ENCODE assay signal across 23 cellular contexts in the genomic region with DNA sequence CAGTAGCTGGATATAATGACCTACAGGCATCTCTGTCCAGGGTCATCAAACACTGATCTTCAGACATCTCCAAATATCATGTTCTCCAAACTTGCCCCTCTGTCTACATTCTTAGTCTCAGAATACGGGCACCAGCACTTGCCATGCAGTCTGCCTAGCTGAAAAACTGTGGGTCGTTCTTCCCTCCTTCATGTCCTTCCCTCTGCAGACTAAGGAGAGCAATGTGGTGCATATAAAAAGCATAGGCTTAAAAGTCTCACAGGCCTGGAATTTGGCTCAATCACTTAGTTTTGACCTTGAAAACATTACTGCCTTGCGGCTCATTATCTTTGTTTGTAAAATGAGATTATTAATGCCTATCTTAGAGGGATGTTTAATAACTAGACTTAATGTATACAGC.
DNase-seq lines count a peak whose midpoint lies in the region; ATAC-seq, FAIRE-seq and TF ChIP-seq lines count a peak whose summit lies in the region.
"Had no signal": no experiment of that assay in that cellular context is flagged by ENCODE, and none has a peak within 500 bp of the region (broad histone marks: within the 10 kb centered on the region; RNA-seq: fewer than 3 reads in every experiment).

No MANE protein-coding gene starts in this region.

- H3K4me1 Mint-ChIP-seq in astrocyte (ENCODE audit: low read depth, unreplicated experiment): peaks cover 21% of the 10 kb centered on the region
- no peaks in the 10 kb centered on the region for H3K4me1 Mint-ChIP-seq in CD14-positive monocyte
- H3K4me1 Mint-ChIP-seq: B cell; CD8-positive, alpha-beta memory T cell had no signal

- no peak overlapping the region for H2BK15ac ChIP-seq in mesenchymal stem cell (ENCODE audit: low read depth, poor library complexity, severe bottlenecking)

- no peak for TF ChIP-seq CTCF in astrocyte (IDR thresholded peaks at IDR 0.05; ENCODE audit: insufficient read depth, low read depth, low read length)
- TF ChIP-seq CTCF in CD14-positive monocyte (IDR thresholded peaks at IDR 0.05): no peak
- no peak for TF ChIP-seq CTCF in left lung (IDR thresholded peaks at IDR 0.05)
- no peak for TF ChIP-seq CTCF in lower lobe of right lung (IDR thresholded peaks at IDR 0.05)

- H3K36me3 Mint-ChIP-seq in astrocyte (ENCODE audit: low read depth, unreplicated experiment) (no peaks in the 10 kb centered on the region), CD14-positive monocyte (no peaks in the 10 kb centered on the region)
- H3K36me3 Mint-ChIP-seq: CD8-positive, alpha-beta memory T cell had no signal

- H3K27ac Mint-ChIP-seq in astrocyte (ENCODE audit: unreplicated experiment) (no peak overlapping the region), CD14-positive monocyte (no peak overlapping the region)
- H3K27ac Mint-ChIP-seq: B cell; CD8-positive, alpha-beta memory T cell had no signal

- intact Hi-C loops in CD14-positive monocyte (cut with micrococcal nuclease) (no loop called here), left lung (cut with DNase I) (no loop called here), lower lobe of right lung (cut with DNase I) (no loop called here)

- H3K14ac ChIP-seq in mesenchymal stem cell (ENCODE audit: low read length in 2 of 2): no peak overlapping the region

- H3K9ac ChIP-seq in astrocyte (ENCODE audit: low read length) (no peak overlapping the region), mesenchymal stem cell (ENCODE audit: low read length) (no peak overlapping the region)

- H3K79me1 ChIP-seq in mesenchymal stem cell (replicated peaks; ENCODE audit: low read length, poor library complexity, severe bottlenecking): no peaks in the 10 kb centered on the region

- ATAC-seq in GM21367 (IDR thresholded peaks at IDR 0.05; ENCODE audit: unreplicated experiment) (no peak), left lung (no peak), lower lobe of right lung (no peak)
- ATAC-seq: Right ventricle myocardium inferior had no signal

- H3K4me1 ChIP-seq in astrocyte (ENCODE audit: insufficient read depth, low read length) (peaks cover 11% of the 10 kb centered on the region), mesenchymal stem cell (ENCODE audit: control insufficient read depth, insufficient read depth, low read depth, low read length) (no peaks in the 10 kb centered on the region), left lung (no peaks in the 10 kb centered on the region), lower lobe of right lung (peaks cover 2% of the 10 kb centered on the region)
- H3K4me1 ChIP-seq: SJCRH30 had no signal

- peak overlapping the region; percentile 49 for H4K8ac ChIP-seq in mesenchymal stem cell (ENCODE audit: low read length)

- H4K20me1 ChIP-seq in astrocyte (ENCODE audit: insufficient read depth, low read length): no peaks in the 10 kb centered on the region

- H2BK120ac ChIP-seq in mesenchymal stem cell (ENCODE audit: low read depth, low read length): no peak overlapping the region

- no peak overlapping the region for H3K27ac ChIP-seq in astrocyte (ENCODE audit: low read depth, low read length)
- H3K27ac ChIP-seq in mesenchymal stem cell (ENCODE audit: low read length, poor library complexity, severe bottlenecking): no peak overlapping the region
- H3K27ac ChIP-seq in left lung: no peak overlapping the region
- no peak overlapping the region for H3K27ac ChIP-seq in lower lobe of right lung
- H3K27ac ChIP-seq: C4-2B, PC-9, SJCRH30 had no signal

- H2AFZ ChIP-seq in astrocyte (ENCODE audit: low read depth, low read length) (no peak overlapping the region), mesenchymal stem cell (ENCODE audit: low read depth, low read length) (no peak overlapping the region)
- H2AFZ ChIP-seq: PC-9 had no signal

- no peak overlapping the region for H3K23ac ChIP-seq in mesenchymal stem cell (ENCODE audit: low read length in 2 of 2)

- DNase-seq in HTR-8/SVneo (ENCODE audit: insufficient read length, low spot score) (no peak), astrocyte (ENCODE audit: low read depth) (no peak), mesenchymal stem cell (peak; percentile 30), CD14-positive monocyte (ENCODE audit: low spot score) (no peak), left lung (no peak), lower lobe of right lung (no peak)
- DNase-seq: CD8-positive, alpha-beta memory T cell; DMS 273 treated with DMSO at 0.1 percent for 48 hours; DMS79 treated with DMSO at 0.1 percent for 48 hours; GOT3; NCI-H1048; NCI-H1417; NCI-H1694; NCI-H2029 treated with DMSO at 0.1 percent for 48 hours; NCI-H446 treated with DMSO at 0.1 percent for 48 hours; NCI-H526; SJCRH30 had no signal

- H3K27me3 ChIP-seq in astrocyte (ENCODE audit: insufficient read depth, low read length) (no peaks in the 10 kb centered on the region), mesenchymal stem cell (ENCODE audit: control insufficient read depth in 1 of 2, insufficient read depth in 1 of 2, low read length in 2 of 2) (no peaks in the 10 kb centered on the region), left lung (no peaks in the 10 kb centered on the region), lower lobe of right lung (ENCODE audit: low read depth) (no peaks in the 10 kb centered on the region)
- H3K27me3 ChIP-seq: SJCRH30 had no signal

- FAIRE-seq in HTR-8/SVneo (lab: Jason Lieb, UNC) (peak; percentile 38), astrocyte (lab: Jason Lieb, UNC) (no peak)
- FAIRE-seq: GM19239 had no signal

- H4K91ac ChIP-seq in mesenchymal stem cell (ENCODE audit: low read length): no peak overlapping the region

- no peaks in the 10 kb centered on the region for H3K79me2 ChIP-seq in astrocyte (ENCODE audit: insufficient read depth, low read length)

- H3K27me3 Mint-ChIP-seq in astrocyte (ENCODE audit: low read depth, unreplicated experiment): peaks cover 2% of the 10 kb centered on the region
- H3K27me3 Mint-ChIP-seq in CD14-positive monocyte (ENCODE audit: low read depth in 3 of 3): peaks cover 0 to 1% (median 0%) of the 10 kb centered on the region in 3 donors
- H3K27me3 Mint-ChIP-seq: B cell; CD8-positive, alpha-beta memory T cell had no signal

- WGBS in mesenchymal stem cell: 85% methylated on average over 2 of the region's 3 CpGs

- peak overlapping the region in 1 of 2 experiments; percentile 21 for H3K18ac ChIP-seq in mesenchymal stem cell (ENCODE audit: low read depth in 1 of 2, low read length in 2 of 2)

- H3K9me3 Mint-ChIP-seq in astrocyte (ENCODE audit: unreplicated experiment) (peaks cover 3% of the 10 kb centered on the region), CD14-positive monocyte (peaks cover 0 to 3% (median 0%) of the 10 kb centered on the region in 7 donors)

- H3K9me3 ChIP-seq in astrocyte (ENCODE audit: insufficient read depth, low read depth, low read length) (no peaks in the 10 kb centered on the region), mesenchymal stem cell (ENCODE audit: control insufficient read depth, low read length) (peaks cover 4% of the 10 kb centered on the region), left lung (no peaks in the 10 kb centered on the region), lower lobe of right lung (no peaks in the 10 kb centered on the region)
- H3K9me3 ChIP-seq: SJCRH30 had no signal

- H3K36me3 ChIP-seq in astrocyte (ENCODE audit: insufficient read depth, low read length) (no peaks in the 10 kb centered on the region), mesenchymal stem cell (ENCODE audit: control insufficient read depth in 1 of 2, insufficient read depth in 2 of 2, low read depth in 1 of 2, low read length in 2 of 2) (no peaks in the 10 kb centered on the region), left lung (no peaks in the 10 kb centered on the region), lower lobe of right lung (no peaks in the 10 kb centered on the region)
- H3K36me3 ChIP-seq: SJCRH30 had no signal

- H3K4me3 ChIP-seq in astrocyte (ENCODE audit: insufficient read depth, low read depth, low read length): no peak overlapping the region
- no peak overlapping the region for H3K4me3 ChIP-seq in mesenchymal stem cell (ENCODE audit: insufficient read depth in 1 of 2, low read depth in 1 of 2, low read length in 2 of 2)
- H3K4me3 ChIP-seq in left lung: no peak overlapping the region
- H3K4me3 ChIP-seq in lower lobe of right lung: no peak overlapping the region
- H3K4me3 ChIP-seq: PC-9, SJCRH30 had no signal

- H3K4me2 ChIP-seq in astrocyte (ENCODE audit: low read length): peak overlapping the region; percentile 60
- H3K4me2 ChIP-seq in mesenchymal stem cell (ENCODE audit: low read length, poor library complexity, severe bottlenecking): no peak overlapping the region
- H3K4me2 ChIP-seq: PC-9 had no signal

- no peak overlapping the region for H3K4me3 Mint-ChIP-seq in astrocyte (ENCODE audit: unreplicated experiment)
- H3K4me3 Mint-ChIP-seq in CD14-positive monocyte: no peak overlapping the region
- H3K4me3 Mint-ChIP-seq: B cell; CD8-positive, alpha-beta memory T cell had no signal

- H3K4ac ChIP-seq in mesenchymal stem cell (ENCODE audit: low read depth in 1 of 2, low read length in 2 of 2): no peak overlapping the region

- H2AK5ac ChIP-seq in mesenchymal stem cell (ENCODE audit: low read length, severe bottlenecking): no peak overlapping the region

- H2BK12ac ChIP-seq in mesenchymal stem cell (ENCODE audit: low read length in 2 of 2): peak overlapping the region; percentile 39 to 42

- no peak overlapping the region for H2BK5ac ChIP-seq in mesenchymal stem cell (ENCODE audit: low read depth, low read length, poor library complexity, severe bottlenecking)
